Comparison of ENCODE assay signal across 8 cellular contexts in the genomic region with DNA sequence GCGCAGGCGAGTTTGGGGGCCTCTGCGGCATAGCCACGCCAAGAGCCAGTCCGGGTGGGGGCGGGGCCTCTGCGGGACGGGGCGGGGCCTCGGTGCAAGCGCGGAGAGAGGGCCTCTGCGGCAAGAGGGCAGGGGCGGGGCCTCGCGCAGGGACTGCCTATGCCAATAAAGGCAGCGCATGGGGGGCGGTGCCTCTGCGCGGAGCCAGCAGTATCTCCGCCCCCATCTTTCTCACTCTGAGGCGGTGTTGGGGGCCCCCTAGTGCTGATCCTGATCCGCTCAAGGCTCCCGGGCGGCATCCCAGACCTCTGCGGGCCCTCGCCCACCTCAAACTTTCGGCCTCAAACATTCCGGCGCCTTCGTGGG. TPM values are rescaled to one million over a fixed set of nuclear protein-coding genes. Genes with fewer than 3 reads are reported as not detected.
DNase-seq lines count a peak whose midpoint lies in the region; ATAC-seq, FAIRE-seq and TF ChIP-seq lines count a peak whose summit lies in the region.

No MANE protein-coding gene starts in this region.

- no peak for FAIRE-seq in small intestine (lab: Jason Lieb, UNC)

- no peaks in the 10 kb centered on the region for H3K9me3 ChIP-seq in small intestine (ENCODE audit: control insufficient read depth, low read depth)

- no peak overlapping the region for H3K27ac ChIP-seq in small intestine (ENCODE audit: low read depth in 1 of 2, low read length in 1 of 2)

- no peak overlapping the region for H3K4me3 ChIP-seq in GM06990 (replicated peaks; ENCODE audit: low read depth, low read length)
- H3K4me3 ChIP-seq in small intestine (ENCODE audit: low read depth in 1 of 2, low read length in 2 of 2): no peak overlapping the region

- no peaks in the 10 kb centered on the region for H3K4me1 ChIP-seq in small intestine (ENCODE audit: control insufficient read depth in 2 of 2, insufficient read depth in 1 of 2, low read depth in 1 of 2, low read length in 1 of 2)

- H3K36me3 ChIP-seq in GM06990 (ENCODE audit: control insufficient read depth, insufficient read depth, low read length) (no peaks in the 10 kb centered on the region), small intestine (ENCODE audit: control insufficient read depth in 2 of 2, insufficient read depth in 2 of 2, low read length in 2 of 2) (no peaks in the 10 kb centered on the region)

- ATAC-seq in HG02798 (IDR thresholded peaks at IDR 0.05; ENCODE audit: poor library complexity, unreplicated experiment) (peak; percentile 69), HG03097 (IDR thresholded peaks at IDR 0.05; ENCODE audit: low FRiP score, unreplicated experiment) (no peak)
- ATAC-seq in activated naive CD8-positive, alpha-beta T cell treated with anti-CD3 and anti-CD28 coated beads, Interleukin-2, amount 50 U/mL, for 24 hours: peak; percentile 96

- peaks cover 1% of the 10 kb centered on the region; the same call in 1 of the 2 replicates for H3K27me3 ChIP-seq in GM06990 (replicated peaks; ENCODE audit: control insufficient read depth, insufficient read depth, low read length)
- peaks cover 3 to 25% of the 10 kb centered on the region in 2 donors for H3K27me3 ChIP-seq in small intestine (ENCODE audit: control insufficient read depth in 2 of 2, insufficient read depth in 2 of 2, low read length in 2 of 2)

- H3K4me1 Mint-ChIP-seq in activated naive CD8-positive, alpha-beta T cell treated with anti-CD3 and anti-CD28 coated beads, Interleukin-2, amount 50 U/mL, for 24 hours: peaks cover 17% of the 10 kb centered on the region

- WGBS in small intestine, 3 donors: 5 to 10% (median 8%) methylated on average over 25 to 31 of the region's 31 CpGs

- no peaks in the 10 kb centered on the region for H3K9me3 Mint-ChIP-seq in activated naive CD8-positive, alpha-beta T cell treated with anti-CD3 and anti-CD28 coated beads, Interleukin-2, amount 50 U/mL, for 24 hours

- H3K36me3 Mint-ChIP-seq in activated naive CD8-positive, alpha-beta T cell treated with anti-CD3 and anti-CD28 coated beads, Interleukin-2, amount 50 U/mL, for 24 hours (ENCODE audit: low read depth): no peaks in the 10 kb centered on the region

- peak; percentile 21 for TF ChIP-seq CTCF in GM06990 (IDR thresholded peaks at IDR 0.05; ENCODE audit: insufficient read depth, low read length, poor library complexity, severe bottlenecking)

- peaks cover 70% of the 10 kb centered on the region for H3K27me3 Mint-ChIP-seq in activated naive CD8-positive, alpha-beta T cell treated with anti-CD3 and anti-CD28 coated beads, Interleukin-2, amount 50 U/mL, for 24 hours

- H3K27ac Mint-ChIP-seq in activated naive CD8-positive, alpha-beta T cell treated with anti-CD3 and anti-CD28 coated beads, Interleukin-2, amount 50 U/mL, for 24 hours: no peak overlapping the region

- H3K4me3 Mint-ChIP-seq in activated naive CD8-positive, alpha-beta T cell treated with anti-CD3 and anti-CD28 coated beads, Interleukin-2, amount 50 U/mL, for 24 hours: no peak overlapping the region

- DNase-seq in GM06990 (ENCODE audit: extremely low read depth, insufficient read length): peak; percentile 72
- peak; percentile 87 for DNase-seq in SW480 (ENCODE audit: low spot score)
- DNase-seq in activated naive CD8-positive, alpha-beta T cell treated with anti-CD3 and anti-CD28 coated beads, Interleukin-2, amount 50 U/mL, for 24 hours: peak; percentile 86
- peak; percentile 80 for DNase-seq in hepatic stellate cell (ENCODE audit: low spot score)
- peak; percentile 55 for DNase-seq in small intestine
- no peak for DNase-seq in NCI-H2171 treated with DMSO at 0.1 percent for 48 hours (lab: John Stamatoyannopoulos, UW)

RNA-seq across cellular contexts. Expression of a gene that starts 9.2 kb away (rescaled TPM):
- polyA plus RNA-seq in small intestine: 1 to 10 TPM in 1 of 3 donors, under 1 TPM in 1, not detected in 1; 0.54 to 1.6 TPM

RNA-seq across cellular contexts. Expression of a gene that starts 11.1 kb away (rescaled TPM):
- under 1 TPM in 1 of 3 donors, not detected in 2; 0.73 TPM for polyA plus RNA-seq in small intestine

RNA-seq across cellular contexts. Expression of a gene that starts 11.3 kb away (rescaled TPM):
- under 1 TPM in 1 of 3 donors, not detected in 2; 0.22 TPM for polyA plus RNA-seq in small intestine

RNA-seq across cellular contexts. Expression of a gene that starts 28.1 kb away (rescaled TPM):
- 10 to 100 TPM; 22.4 to 35.2 (median 25.9) TPM for polyA plus RNA-seq in small intestine
